In genomic region chr12:28413455-28414109, GRCh38 we compare ENCODE assay signal across 20 cellular contexts.
DNase-seq lines count a peak whose midpoint lies in the region; ATAC-seq, FAIRE-seq and TF ChIP-seq lines count a peak whose summit lies in the region.
"Had no signal": no experiment of that assay in that cellular context is flagged by ENCODE, and none has a peak within 500 bp of the region (broad histone marks: within the 10 kb centered on the region; RNA-seq: fewer than 3 reads in every experiment).

No MANE protein-coding gene starts in this region.

- FAIRE-seq in GM12891 (lab: Jason Lieb, UNC), result no peak

- peak; percentile 91 for ATAC-seq in GM19324 (IDR thresholded peaks at IDR 0.05; ENCODE audit: low FRiP score, unreplicated experiment)
- ATAC-seq in HG03025 (IDR thresholded peaks at IDR 0.05; ENCODE audit: low FRiP score, unreplicated experiment), result peak; percentile 83
- ATAC-seq in HG02642 (IDR thresholded peaks at IDR 0.05; ENCODE audit: poor library complexity, unreplicated experiment), result no peak
- ATAC-seq: heart right ventricle had no signal

- peak; percentile 39 for DNase-seq in GM12865 (ENCODE audit: low read depth)
- peak; percentile 19 for DNase-seq in NAMALWA (ENCODE audit: low spot score)
- no peak for DNase-seq in GM12891 (ENCODE audit: insufficient read length, low spot score)
- no peak for DNase-seq in COR-L47 (lab: John Stamatoyannopoulos, UW)
- no peak for DNase-seq in NCI-H187 treated with DMSO at 0.1 percent for 48 hours (lab: John Stamatoyannopoulos, UW)
- DNase-seq: activated naive CD8-positive, alpha-beta T cell treated with anti-CD3 and anti-CD28 coated beads, Interleukin-2, amount 10 ng/mL, durations not matched to agents 7 days and 5 days; activated T-cell treated with anti-CD3 and anti-CD28 coated beads, Interleukin-2, amount 50 U/mL, for 1 hour; CD8-positive, alpha-beta memory T cell; heart right ventricle; islet precursor cell; KBM-7; NCI-H1436; NCI-H226; SJCRH30; stomach; T-helper 9 cell had no signal

- peak overlapping the region; percentile 37; the same call in 1 of the 2 replicates for H3K4me3 ChIP-seq in GM12865 (ENCODE audit: low read depth, low read length)
- H3K4me3 ChIP-seq: heart right ventricle, SJCRH30, stomach, vagina had no signal

- TF ChIP-seq CTCF in GM12865 (IDR thresholded peaks at IDR 0.05; ENCODE audit: insufficient read depth, low read depth, low read length, missing control alignments), result no peak

- TF ChIP-seq POLR2A in GM12891 (IDR thresholded peaks at IDR 0.05; ENCODE audit: low read depth, low read length), result no peak

TF ChIP-seq in GM12891, 5 proteins besides CTCF, POLR2A, EP300 and RAD21:
- TF ChIP-seq TAF1 (IDR thresholded peaks at IDR 0.05; ENCODE audit: low read depth, low read length), result no peak
- no peak for TF ChIP-seq POU2F2 (IDR thresholded peaks at IDR 0.05; ENCODE audit: low read depth, low read length)
- no peak for TF ChIP-seq SPI1 (IDR thresholded peaks at IDR 0.05; ENCODE audit: low read depth, low read length)
- no peak for TF ChIP-seq PAX5 (IDR thresholded peaks at IDR 0.05; ENCODE audit: insufficient read depth, low read length, severe bottlenecking)
- TF ChIP-seq POLR2AphosphoS5 (IDR thresholded peaks at IDR 0.05; ENCODE audit: low read depth, low read length), result no peak

Comparison
In these comparisons a context has a peak if more than half of its experiments do, and no peak if none do; other contexts are left out.
1. DNase-seq: peak in GM12865 (single experiment) and NAMALWA (single experiment); none in GM12891 (single experiment), COR-L47 (single experiment) and NCI-H187 treated with DMSO at 0.1 percent for 48 hours (single experiment).